2 cellular contexts compared by ENCODE assay signal in the genomic region with DNA sequence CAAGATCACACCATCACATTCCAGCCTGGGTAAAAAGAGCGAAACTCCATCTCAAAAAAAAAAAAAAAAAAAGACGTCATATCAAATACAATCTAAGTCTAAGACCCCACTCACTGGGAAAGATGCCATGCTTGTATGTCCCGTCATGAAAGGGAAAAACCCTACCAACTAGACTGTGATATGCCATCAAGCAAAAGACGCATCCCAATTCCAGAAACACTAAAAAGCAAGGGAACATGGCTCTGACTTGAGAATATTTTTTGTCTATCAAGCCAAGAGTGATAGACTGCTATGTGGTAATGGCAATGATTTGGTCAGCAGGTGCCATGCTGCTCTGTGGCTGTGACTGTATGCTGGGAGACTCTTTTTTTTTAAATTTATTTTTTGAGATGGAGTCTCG.
TF ChIP-seq lines count a peak whose summit lies in the region.

No MANE protein-coding gene starts in this region.

TF ChIP-seq in IMR-90, 13 proteins besides CTCF, POLR2A, EP300 and RAD21:
- no peak for TF ChIP-seq RFX5 (IDR thresholded peaks at IDR 0.05; ENCODE audit: low read depth, low read length)
- TF ChIP-seq CEBPB (IDR thresholded peaks at IDR 0.05; ENCODE audit: low read depth, low read length), result no peak
- no peak for TF ChIP-seq MXI1 (IDR thresholded peaks at IDR 0.05; ENCODE audit: borderline replicate concordance, low read depth, low read length)
- TF ChIP-seq, protein P1, sequence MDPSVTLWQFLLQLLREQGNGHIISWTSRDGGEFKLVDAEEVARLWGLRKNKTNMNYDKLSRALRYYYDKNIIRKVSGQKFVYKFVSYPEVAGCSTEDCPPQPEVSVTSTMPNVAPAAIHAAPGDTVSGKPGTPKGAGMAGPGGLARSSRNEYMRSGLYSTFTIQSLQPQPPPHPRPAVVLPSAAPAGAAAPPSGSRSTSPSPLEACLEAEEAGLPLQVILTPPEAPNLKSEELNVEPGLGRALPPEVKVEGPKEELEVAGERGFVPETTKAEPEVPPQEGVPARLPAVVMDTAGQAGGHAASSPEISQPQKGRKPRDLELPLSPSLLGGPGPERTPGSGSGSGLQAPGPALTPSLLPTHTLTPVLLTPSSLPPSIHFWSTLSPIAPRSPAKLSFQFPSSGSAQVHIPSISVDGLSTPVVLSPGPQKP (IDR thresholded peaks at IDR 0.05; ENCODE audit: borderline replicate concordance, low read depth, low read length), result no peak
- TF ChIP-seq, protein P2, sequence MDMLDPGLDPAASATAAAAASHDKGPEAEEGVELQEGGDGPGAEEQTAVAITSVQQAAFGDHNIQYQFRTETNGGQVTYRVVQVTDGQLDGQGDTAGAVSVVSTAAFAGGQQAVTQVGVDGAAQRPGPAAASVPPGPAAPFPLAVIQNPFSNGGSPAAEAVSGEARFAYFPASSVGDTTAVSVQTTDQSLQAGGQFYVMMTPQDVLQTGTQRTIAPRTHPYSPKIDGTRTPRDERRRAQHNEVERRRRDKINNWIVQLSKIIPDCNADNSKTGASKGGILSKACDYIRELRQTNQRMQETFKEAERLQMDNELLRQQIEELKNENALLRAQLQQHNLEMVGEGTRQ (IDR thresholded peaks at IDR 0.05; ENCODE audit: low read depth, low read length), result no peak
- TF ChIP-seq RCOR1 (IDR thresholded peaks at IDR 0.05; ENCODE audit: insufficient replicate concordance, low read length), result no peak
- TF ChIP-seq SMC3 (IDR thresholded peaks at IDR 0.05; ENCODE audit: low read depth, low read length), result no peak
- no peak for TF ChIP-seq MAFK (IDR thresholded peaks at IDR 0.05; ENCODE audit: low read depth, low read length)
- TF ChIP-seq FOS (IDR thresholded peaks at IDR 0.05; ENCODE audit: low read depth, low read length), result no peak
- TF ChIP-seq MAZ (IDR thresholded peaks at IDR 0.05; ENCODE audit: borderline replicate concordance, low read depth, low read length), result no peak
- TF ChIP-seq BHLHE40 (IDR thresholded peaks at IDR 0.05; ENCODE audit: low read depth, low read length), result no peak
- no peak for TF ChIP-seq NFE2L2 (IDR thresholded peaks at IDR 0.05; ENCODE audit: low read depth, low read length)
- TF ChIP-seq CHD1 (IDR thresholded peaks at IDR 0.05; ENCODE audit: low read depth, low read length), result no peak

TF ChIP-seq in K562, 482 proteins besides CTCF, POLR2A, EP300 and RAD21:
- TF ChIP-seq, protein P3, sequence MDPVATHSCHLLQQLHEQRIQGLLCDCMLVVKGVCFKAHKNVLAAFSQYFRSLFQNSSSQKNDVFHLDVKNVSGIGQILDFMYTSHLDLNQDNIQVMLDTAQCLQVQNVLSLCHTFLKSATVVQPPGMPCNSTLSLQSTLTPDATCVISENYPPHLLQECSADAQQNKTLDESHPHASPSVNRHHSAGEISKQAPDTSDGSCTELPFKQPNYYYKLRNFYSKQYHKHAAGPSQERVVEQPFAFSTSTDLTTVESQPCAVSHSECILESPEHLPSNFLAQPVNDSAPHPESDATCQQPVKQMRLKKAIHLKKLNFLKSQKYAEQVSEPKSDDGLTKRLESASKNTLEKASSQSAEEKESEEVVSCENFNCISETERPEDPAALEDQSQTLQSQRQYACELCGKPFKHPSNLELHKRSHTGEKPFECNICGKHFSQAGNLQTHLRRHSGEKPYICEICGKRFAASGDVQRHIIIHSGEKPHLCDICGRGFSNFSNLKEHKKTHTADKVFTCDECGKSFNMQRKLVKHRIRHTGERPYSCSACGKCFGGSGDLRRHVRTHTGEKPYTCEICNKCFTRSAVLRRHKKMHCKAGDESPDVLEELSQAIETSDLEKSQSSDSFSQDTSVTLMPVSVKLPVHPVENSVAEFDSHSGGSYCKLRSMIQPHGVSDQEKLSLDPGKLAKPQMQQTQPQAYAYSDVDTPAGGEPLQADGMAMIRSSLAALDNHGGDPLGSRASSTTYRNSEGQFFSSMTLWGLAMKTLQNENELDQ (CRISPR knock-in tag; IDR thresholded peaks at IDR 0.05; ENCODE audit: borderline replicate concordance), result no peak
- 0 out of 2 replicates have a peak, but pooled peaks have one; percentile 29 for TF ChIP-seq SUPT5H (IDR thresholded peaks at IDR 0.05)
